ENCODE assay signal across 8 cellular contexts in the genomic region with DNA sequence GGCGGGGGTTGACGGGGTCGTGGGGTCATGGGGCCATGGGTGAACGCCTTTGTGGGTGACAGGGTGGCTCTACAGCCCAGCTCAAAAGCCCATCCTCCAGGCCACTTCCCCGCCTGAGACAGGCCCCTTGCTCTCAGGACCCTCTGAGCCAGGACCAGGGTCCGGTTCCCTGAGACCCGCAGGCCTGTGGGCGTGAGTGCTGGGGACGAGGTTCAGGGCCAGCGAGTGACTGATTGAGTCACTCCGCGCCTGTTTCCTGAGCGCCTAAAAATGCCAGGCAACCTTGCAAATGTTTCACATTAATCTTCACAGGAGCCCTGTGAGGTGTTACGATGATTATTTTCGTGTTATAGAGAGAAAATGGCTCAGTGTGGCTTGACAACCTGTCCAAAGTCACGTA.
DNase-seq lines count a peak whose midpoint lies in the region; ATAC-seq and TF ChIP-seq lines count a peak whose summit lies in the region.

No MANE protein-coding gene starts in this region.

- H2AFZ ChIP-seq in hepatocyte: peak overlapping the region; percentile 47

- WGBS in hepatocyte (ENCODE audit: low lambda C conversion rate, missing lambda C conversion rate): 41% methylated on average over 11 of the region's 16 CpGs
- WGBS in spleen, 5 donors: 0 to 36% (median 1%) methylated on average over 10 to 16 of the region's 16 CpGs

- intact Hi-C loops in activated B cell treated with CpG ODN at 0.5 μM for 24 hours (cut with micrococcal nuclease): loop anchor here (1.0 to 5.0 kb wide), 4 partner anchors 98 to 1210 kb away; a partner anchor contains a TSS
- intact Hi-C loops in spleen (cut with DNase I; ENCODE audit: low total_unique reads): no loop called here

- POLR2A ChIA-PET in activated B cell treated with CpG ODN at 0.5 μM for 24 hours (lab: Charles Lee): interaction anchor here (1.2 kb wide), 1 partner anchor 14 kb away, joined by 4 read pairs; no protein-coding TSS in a partner anchor

- no peaks in the 10 kb centered on the region for H3K27me3 Mint-ChIP-seq in activated B cell treated with CpG ODN at 0.5 μM for 24 hours

- H3K9ac ChIP-seq in BLaER1: peak overlapping the region; percentile 69

- H3K4me3 ChIP-seq in BLaER1 (peak overlapping the region; percentile 71), H7 (ENCODE audit: insufficient read depth, low read depth, low read length) (peak overlapping the region; percentile 83), hepatocyte (peak overlapping the region; percentile 18), spleen (peak overlapping the region; percentile 37 to 80 (median 52))

- H3K4me1 Mint-ChIP-seq in activated B cell treated with CpG ODN at 0.5 μM for 24 hours: peaks cover 11% of the 10 kb centered on the region

- H3K27ac Mint-ChIP-seq in activated B cell treated with CpG ODN at 0.5 μM for 24 hours: peak overlapping the region; percentile 85

- ATAC-seq in activated B cell treated with CpG ODN at 0.5 μM for 24 hours (ENCODE audit: low read depth) (peak; percentile 32), HG03175 (IDR thresholded peaks at IDR 0.05; ENCODE audit: unreplicated experiment) (no peak), HG03457 (IDR thresholded peaks at IDR 0.05; ENCODE audit: unreplicated experiment) (no peak)

- no peak for TF ChIP-seq POLR2A in spleen (IDR thresholded peaks at IDR 0.05)

- H3K36me3 ChIP-seq in BLaER1 (peaks cover 26% of the 10 kb centered on the region), H7 (replicated peaks; ENCODE audit: control insufficient read depth, insufficient read depth, low read length) (peaks cover 1% of the 10 kb centered on the region; the same call in 1 of the 2 replicates), hepatocyte (replicated peaks; ENCODE audit: insufficient read depth, low read depth) (no peaks in the 10 kb centered on the region), spleen (peaks cover 0 to 41% (median 10%) of the 10 kb centered on the region in 6 donors)

- no peaks in the 10 kb centered on the region for H3K79me2 ChIP-seq in hepatocyte

- DNase-seq in H7 (no peak), activated B cell treated with CpG ODN at 0.5 μM for 24 hours (no peak), hepatocyte (ENCODE audit: low spot score) (no peak), spleen (peak; percentile 74), NCI-H2081 treated with DMSO at 0.1 percent for 48 hours (lab: John Stamatoyannopoulos, UW) (no peak)

- no peak for TF ChIP-seq CTCF in activated B cell treated with CpG ODN at 0.5 μM for 24 hours (IDR thresholded peaks at IDR 0.05)
- no peak for TF ChIP-seq CTCF in hepatocyte (IDR thresholded peaks at IDR 0.05; ENCODE audit: poor library complexity)
- TF ChIP-seq CTCF in spleen (IDR thresholded peaks at IDR 0.05 in 8 of 11, conservative IDR thresholded peaks at IDR 0.05 in 3 of 11): no peak

- CTCF ChIA-PET in activated B cell treated with CpG ODN at 0.5 μM for 24 hours (lab: Charles Lee): no interaction called here

- H4K20me1 ChIP-seq in BLaER1: no peaks in the 10 kb centered on the region
- H4K20me1 ChIP-seq in hepatocyte (ENCODE audit: insufficient read depth, poor library complexity, severe bottlenecking): no peaks in the 10 kb centered on the region

- H3K9me3 ChIP-seq in BLaER1: peaks cover 7% of the 10 kb centered on the region; the same call in 1 of the 2 replicates
- no peaks in the 10 kb centered on the region for H3K9me3 ChIP-seq in hepatocyte (ENCODE audit: low read depth)
- no peaks in the 10 kb centered on the region for H3K9me3 ChIP-seq in spleen

- peaks cover 19% of the 10 kb centered on the region for H3K36me3 Mint-ChIP-seq in activated B cell treated with CpG ODN at 0.5 μM for 24 hours (ENCODE audit: low read depth)

- no peaks in the 10 kb centered on the region for H3K9me3 Mint-ChIP-seq in activated B cell treated with CpG ODN at 0.5 μM for 24 hours

- no peaks in the 10 kb centered on the region for H3K9me2 ChIP-seq in hepatocyte (replicated peaks; ENCODE audit: insufficient read depth)

- peak overlapping the region; percentile 76 for H3K4me2 ChIP-seq in BLaER1
- H3K4me2 ChIP-seq in hepatocyte: peak overlapping the region; percentile 77

- H3K4me1 ChIP-seq in BLaER1: peaks cover 23% of the 10 kb centered on the region
- peaks cover 6% of the 10 kb centered on the region for H3K4me1 ChIP-seq in hepatocyte (ENCODE audit: insufficient read depth)
- peaks cover 0 to 25% (median 10%) of the 10 kb centered on the region in 6 donors for H3K4me1 ChIP-seq in spleen

- H3K27ac ChIP-seq in BLaER1 (peak overlapping the region; percentile 83), hepatocyte (peak overlapping the region; percentile 85), spleen (peak overlapping the region; percentile 66 to 88 (median 85))

- peak overlapping the region; percentile 85 for H3K4me3 Mint-ChIP-seq in activated B cell treated with CpG ODN at 0.5 μM for 24 hours

- no peaks in the 10 kb centered on the region for H3K27me3 ChIP-seq in BLaER1
- H3K27me3 ChIP-seq in H7 (ENCODE audit: control insufficient read depth, insufficient read depth, low read length): no peaks in the 10 kb centered on the region
- H3K27me3 ChIP-seq in hepatocyte: no peaks in the 10 kb centered on the region
- no peaks in the 10 kb centered on the region for H3K27me3 ChIP-seq in spleen (replicated peaks in 1 of 7)

Comparison
In these comparisons a context has a peak if more than half of its experiments do, and no peak if none do; other contexts are left out.
1. H3K4me3 ChIP-seq: peak in every context shown above with its lines; median percentile 83 in H7; 71 in BLaER1; 52 in spleen; 18 in hepatocyte.